10 cellular contexts compared by ENCODE assay signal in genomic region chr20:4026093-4026601, GRCh38. TPM values are rescaled to one million over a fixed set of nuclear protein-coding genes. Genes with fewer than 3 reads are reported as not detected.
A peak's percentile ranks its signal among the peaks of the same experiment; 100 is the strongest.
DNase-seq lines count a peak whose midpoint lies in the region; ATAC-seq and TF ChIP-seq lines count a peak whose summit lies in the region.
"Had no signal": no experiment of that assay in that cellular context is flagged by ENCODE, and none has a peak within 500 bp of the region (broad histone marks: within the 10 kb centered on the region; RNA-seq: fewer than 3 reads in every experiment).

No MANE protein-coding gene starts in this region.

- peak; percentile 56 for TF ChIP-seq CTCF in epithelial cell of esophagus (IDR thresholded peaks at IDR 0.05; ENCODE audit: insufficient read depth, low read depth, low read length, missing control alignments)
- no peak for TF ChIP-seq CTCF in CD14-positive monocyte (IDR thresholded peaks at IDR 0.05)

- DNase-seq in G401 (ENCODE audit: low spot score) (peak; percentile 62), NCI-H524 treated with DMSO at 0.1 percent for 48 hours (lab: John Stamatoyannopoulos, UW) (peak; percentile 71), epithelial cell of esophagus (ENCODE audit: low read depth) (peak; percentile 74), occipital lobe (lab: John Stamatoyannopoulos, UW) (peak; percentile 21), COR-L47 (lab: John Stamatoyannopoulos, UW) (no peak), SIG-M5 treated with dmso at 0.1 percent for 504 hours (lab: John Stamatoyannopoulos, UW; ENCODE audit: unreplicated experiment) (no peak), CD14-positive monocyte (ENCODE audit: low spot score) (no peak)
- DNase-seq: activated B cell treated with CpG ODN at 0.5 μM for 24 hours, testis had no signal

- peak overlapping the region in 1 of 7 donors; percentile 62 for H3K27ac Mint-ChIP-seq in CD14-positive monocyte
- H3K27ac Mint-ChIP-seq: activated B cell treated with CpG ODN at 0.5 μM for 24 hours had no signal

- no peak overlapping the region for H3K4me3 Mint-ChIP-seq in CD14-positive monocyte
- H3K4me3 Mint-ChIP-seq: activated B cell treated with CpG ODN at 0.5 μM for 24 hours had no signal

- peaks cover under 1 to 8% (median 4%) of the 10 kb centered on the region in 7 donors for H3K9me3 Mint-ChIP-seq in CD14-positive monocyte

- intact Hi-C loops in CD14-positive monocyte (cut with micrococcal nuclease) = no loop called here

- peaks cover 0 to 4% of the 10 kb centered on the region in 2 donors for H3K36me3 Mint-ChIP-seq in CD14-positive monocyte

- no peak overlapping the region for H3K4me3 ChIP-seq in epithelial cell of esophagus (ENCODE audit: low read length)
- H3K4me3 ChIP-seq: testis had no signal

- no peak for ATAC-seq in HG03520 (IDR thresholded peaks at IDR 0.05; ENCODE audit: unreplicated experiment)

- peaks cover 39% of the 10 kb centered on the region for H3K4me1 Mint-ChIP-seq in CD14-positive monocyte
- H3K4me1 Mint-ChIP-seq: activated B cell treated with CpG ODN at 0.5 μM for 24 hours had no signal

- in situ Hi-C loops in G401 (cut with HindIII; ENCODE audit: low sequenced_read_pairs) = no loop called here

- peaks cover 0 to 2% (median 0%) of the 10 kb centered on the region in 3 donors for H3K27me3 Mint-ChIP-seq in CD14-positive monocyte (ENCODE audit: low read depth in 3 of 3)

RNA-seq across cellular contexts. Expression of gene RNF24, which starts 10.8 kb away (rescaled TPM):
- 1.3 and 2.0 TPM in 2 replicates for total RNA-seq in G401 (2014; rRNA removed; shearing (Covaris generic))
- 28.5 TPM for total RNA-seq in occipital lobe
- polyA plus RNA-seq in CD14-positive monocyte = 10 to 100 TPM; 18.6 to 36.2 TPM

Comparison
In these comparisons a context has a peak if more than half of its experiments do, and no peak if none do; other contexts are left out.
1. DNase-seq: peak in G401 (single experiment), NCI-H524 treated with DMSO at 0.1 percent for 48 hours (single experiment), epithelial cell of esophagus (single experiment) and occipital lobe (single experiment); none in COR-L47 (single experiment), SIG-M5 treated with dmso at 0.1 percent for 504 hours (single experiment) and CD14-positive monocyte (single experiment).